8 cellular contexts compared by ENCODE assay signal in genomic region chr4:39353478-39354177, GRCh38. TPM values are rescaled to one million over a fixed set of nuclear protein-coding genes. Genes with fewer than 3 reads are reported as not detected.
DNase-seq lines count a peak whose midpoint lies in the region; ATAC-seq and TF ChIP-seq lines count a peak whose summit lies in the region.

No MANE protein-coding gene starts in this region.

- peaks cover 63% of the 10 kb centered on the region for H3K4me1 Mint-ChIP-seq in activated CD8-positive, alpha-beta memory T cell treated with anti-CD3 and anti-CD28 coated beads, Interleukin-2, amount 10 ng/mL, durations not matched to agents 7 days and 5 days

- no peaks in the 10 kb centered on the region for H3K9me3 ChIP-seq in breast epithelium
- no peaks in the 10 kb centered on the region for H3K9me3 ChIP-seq in testis

- CTCF ChIA-PET in activated CD8-positive, alpha-beta memory T cell treated with anti-CD3 and anti-CD28 coated beads, Interleukin-2, amount 10 ng/mL, durations not matched to agents 7 days and 5 days (lab: Charles Lee): interaction anchor here (0.7 to 3.1 kb wide), 2 partner anchors 11 to 1503 kb away, joined by 3 to 17 read pairs; partner anchors contain the start of gene RFC1

- H3K27me3 ChIP-seq in breast epithelium (no peaks in the 10 kb centered on the region), testis (no peaks in the 10 kb centered on the region)

- peaks cover 4% of the 10 kb centered on the region for H3K9me3 Mint-ChIP-seq in activated CD8-positive, alpha-beta memory T cell treated with anti-CD3 and anti-CD28 coated beads, Interleukin-2, amount 10 ng/mL, durations not matched to agents 7 days and 5 days (ENCODE audit: low read depth)

- peaks cover 39% of the 10 kb centered on the region for H3K36me3 Mint-ChIP-seq in activated CD8-positive, alpha-beta memory T cell treated with anti-CD3 and anti-CD28 coated beads, Interleukin-2, amount 10 ng/mL, durations not matched to agents 7 days and 5 days

- TF ChIP-seq POLR2A in breast epithelium (IDR thresholded peaks at IDR 0.05) (no peak), testis (IDR thresholded peaks at IDR 0.05) (no peak)

- H3K4me3 ChIP-seq in breast epithelium (peak overlapping the region; percentile 29 to 50 (median 37)), testis (peak overlapping the region in 1 of 2 donors; percentile 3)

- peak overlapping the region; percentile 56 to 84 for H3K27ac ChIP-seq in breast epithelium
- peak overlapping the region; percentile 24 to 76 for H3K27ac ChIP-seq in testis

- H3K27ac Mint-ChIP-seq in activated CD8-positive, alpha-beta memory T cell treated with anti-CD3 and anti-CD28 coated beads, Interleukin-2, amount 10 ng/mL, durations not matched to agents 7 days and 5 days: peak overlapping the region; percentile 100

- intact Hi-C loops in breast epithelium (cut with DNase I; ENCODE audit: low total_unique reads): no loop called here
- intact Hi-C loops in testis (cut with DNase I; ENCODE audit: low total_unique reads): no loop called here

- no peaks in the 10 kb centered on the region for H3K4me1 ChIP-seq in breast epithelium
- peaks cover 3% of the 10 kb centered on the region for H3K4me1 ChIP-seq in testis

- peak overlapping the region; percentile 83 for H3K4me3 Mint-ChIP-seq in activated CD8-positive, alpha-beta memory T cell treated with anti-CD3 and anti-CD28 coated beads, Interleukin-2, amount 10 ng/mL, durations not matched to agents 7 days and 5 days

- no peaks in the 10 kb centered on the region for H3K36me3 ChIP-seq in breast epithelium
- no peaks in the 10 kb centered on the region for H3K36me3 ChIP-seq in testis (ENCODE audit: low read depth, missing control alignments)

- DNase-seq in activated CD8-positive, alpha-beta memory T cell treated with anti-CD3 and anti-CD28 coated beads, Interleukin-2, amount 10 ng/mL, durations not matched to agents 7 days and 5 days: no peak
- no peak for DNase-seq in activated CD8-positive, alpha-beta memory T cell treated with anti-CD3 and anti-CD28 coated beads, Interleukin-2, amount 50 U/mL, for 48 hours
- DNase-seq in NCI-H460 (ENCODE audit: extremely low read depth, low read depth) (peak; percentile 61), breast epithelium (ENCODE audit: low spot score in 2 of 2) (no peak), left lobe of liver (ENCODE audit: low spot score) (no peak), testis (no peak), HuH-7.5 (ENCODE audit: low spot score) (no peak)

- H3K27me3 Mint-ChIP-seq in activated CD8-positive, alpha-beta memory T cell treated with anti-CD3 and anti-CD28 coated beads, Interleukin-2, amount 10 ng/mL, durations not matched to agents 7 days and 5 days: no peaks in the 10 kb centered on the region

- TF ChIP-seq CTCF in breast epithelium (IDR thresholded peaks at IDR 0.05): no peak
- no peak for TF ChIP-seq CTCF in testis (IDR thresholded peaks at IDR 0.05)

- peak; percentile 84 for ATAC-seq in activated CD8-positive, alpha-beta memory T cell treated with anti-CD3 and anti-CD28 coated beads, Interleukin-2, amount 10 ng/mL, durations not matched to agents 7 days and 5 days
- peak; percentile 69 for ATAC-seq in HG02763 (IDR thresholded peaks at IDR 0.05; ENCODE audit: unreplicated experiment)
- peak; percentile 78 for ATAC-seq in left lobe of liver

- WGBS in testis, 2 donors: 22 to 34% methylated on average over 5 of the region's 5 CpGs

RNA-seq across cellular contexts. Expression of gene RFC1, which starts 12.5 kb away (rescaled TPM):
- 10 to 100 TPM; 72.1 to 94.7 TPM for total RNA-seq in activated CD8-positive, alpha-beta memory T cell treated with anti-CD3 and anti-CD28 coated beads, Interleukin-2, amount 10 ng/mL, durations not matched to agents 7 days and 5 days
- 51.8 and 53.7 TPM in 2 replicates for total RNA-seq in NCI-H460 (2014; rRNA removed; shearing (Covaris generic))
- polyA plus RNA-seq in NCI-H460 (2014; cell fraction: nucleus; rRNA removed): 36.0 and 57.9 TPM in 2 replicates
- total RNA-seq in breast epithelium: 10 to 100 TPM; 39.3 to 43.6 (median 41.8) TPM
- total RNA-seq in left lobe of liver: 16.1 TPM
- total RNA-seq in testis: 10 to 100 TPM; 29.5 to 34.9 TPM
- 26.9 TPM for polyA plus RNA-seq in testis (ENCODE audit: insufficient read depth, low read depth, low replicate concordance)

RNA-seq across cellular contexts. Expression of gene KLB, which starts 53.1 kb away (rescaled TPM):
- not detected for total RNA-seq in activated CD8-positive, alpha-beta memory T cell treated with anti-CD3 and anti-CD28 coated beads, Interleukin-2, amount 10 ng/mL, durations not matched to agents 7 days and 5 days
- not detected in 2 replicates for total RNA-seq in NCI-H460 (2014; rRNA removed; shearing (Covaris generic))
- 0.10 TPM in 1 of 2 replicates, not detected in the other for polyA plus RNA-seq in NCI-H460 (2014; cell fraction: nucleus; rRNA removed)
- total RNA-seq in breast epithelium (10 to 100 TPM in 1 of 3 donors, 1 to 10 TPM in 2; 2.0 to 23.2 (median 4.6) TPM), left lobe of liver (22.0 TPM), testis (1 to 10 TPM; 1.1 to 1.4 TPM)
- 6.6 TPM for polyA plus RNA-seq in testis (ENCODE audit: insufficient read depth, low read depth, low replicate concordance)
